Comparison of ENCODE assay signal across 24 cellular contexts in the genomic region with DNA sequence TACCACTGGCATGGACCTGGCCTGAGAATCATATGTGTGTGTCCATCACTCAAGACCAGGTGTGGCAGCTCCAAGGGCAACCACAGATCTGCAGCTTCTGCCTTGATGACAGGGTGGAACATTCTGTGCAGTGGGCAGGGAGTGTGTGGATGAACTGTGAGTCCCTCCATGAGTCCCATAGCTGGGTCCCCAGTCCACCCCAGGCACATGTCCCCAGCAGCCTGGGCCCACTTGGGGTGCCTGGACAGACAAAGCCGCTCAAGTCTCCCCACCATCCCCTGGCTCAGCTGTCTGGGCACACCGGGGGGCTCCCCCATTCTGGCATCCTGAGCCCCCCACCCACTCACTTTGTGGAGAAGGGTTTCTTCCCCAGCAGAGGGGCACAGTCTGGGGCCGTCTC. TPM values are rescaled to one million over a fixed set of nuclear protein-coding genes. Genes with fewer than 3 reads are reported as not detected.
A peak's percentile ranks its signal among the peaks of the same experiment; 100 is the strongest.
DNase-seq lines count a peak whose midpoint lies in the region; ATAC-seq and TF ChIP-seq lines count a peak whose summit lies in the region.
"Had no signal": no experiment of that assay in that cellular context is flagged by ENCODE, and none has a peak within 500 bp of the region (broad histone marks: within the 10 kb centered on the region; RNA-seq: fewer than 3 reads in every experiment).

No MANE protein-coding gene starts in this region.

- H3K4me3 ChIP-seq in BLaER1 (no peak overlapping the region), RWPE2 (ENCODE audit: severe bottlenecking) (no peak overlapping the region), spleen (no peak overlapping the region), MG63 (no peak overlapping the region)
- H3K4me3 ChIP-seq: SJSA1 had no signal

- intact Hi-C loops in spleen (cut with DNase I; ENCODE audit: low total_unique reads): no loop called here

- H3K27me3 Mint-ChIP-seq in glutamatergic neuron (ENCODE audit: unreplicated experiment): peaks cover 6% of the 10 kb centered on the region
- H3K27me3 Mint-ChIP-seq in activated T-cell treated with anti-CD3 and anti-CD28 coated beads, Interleukin-2, amount 50 U/mL, for 24 hours: peaks cover 7% of the 10 kb centered on the region

- H3K9me3 ChIP-seq in BLaER1 (no peaks in the 10 kb centered on the region), RWPE2 (ENCODE audit: severe bottlenecking) (no peaks in the 10 kb centered on the region), spleen (no peaks in the 10 kb centered on the region), MG63 (no peaks in the 10 kb centered on the region)
- H3K9me3 ChIP-seq: SJSA1 had no signal

- H3K4me1 Mint-ChIP-seq in glutamatergic neuron (ENCODE audit: low read depth, unreplicated experiment): no peaks in the 10 kb centered on the region
- H3K4me1 Mint-ChIP-seq in activated T-cell treated with anti-CD3 and anti-CD28 coated beads, Interleukin-2, amount 50 U/mL, for 24 hours (ENCODE audit: low read depth): no peaks in the 10 kb centered on the region
- H3K4me1 Mint-ChIP-seq: CD4-positive, CD25-positive, alpha-beta regulatory T cell had no signal

- TF ChIP-seq CTCF in RWPE2 (IDR thresholded peaks at IDR 0.05; ENCODE audit: poor library complexity, severe bottlenecking): no peak
- no peak for TF ChIP-seq CTCF in glutamatergic neuron (IDR thresholded peaks at IDR 0.05; ENCODE audit: partially characterized antibody, unreplicated experiment)
- no peak for TF ChIP-seq CTCF in spleen (IDR thresholded peaks at IDR 0.05 in 8 of 11, conservative IDR thresholded peaks at IDR 0.05 in 3 of 11)

- H3K27ac ChIP-seq in BLaER1: no peak overlapping the region
- H3K27ac ChIP-seq in RWPE2 (ENCODE audit: poor library complexity, severe bottlenecking): peak overlapping the region; percentile 99
- no peak overlapping the region for H3K27ac ChIP-seq in spleen
- H3K27ac ChIP-seq: HL-60, SJSA1 had no signal

- peaks cover 6% of the 10 kb centered on the region for H3K36me3 Mint-ChIP-seq in glutamatergic neuron (ENCODE audit: unreplicated experiment)
- H3K36me3 Mint-ChIP-seq in activated T-cell treated with anti-CD3 and anti-CD28 coated beads, Interleukin-2, amount 50 U/mL, for 24 hours (ENCODE audit: low read depth): no peaks in the 10 kb centered on the region
- H3K36me3 Mint-ChIP-seq: CD4-positive, CD25-positive, alpha-beta regulatory T cell had no signal

- no peak overlapping the region for H3K4me3 Mint-ChIP-seq in glutamatergic neuron (ENCODE audit: unreplicated experiment)
- no peak overlapping the region for H3K4me3 Mint-ChIP-seq in activated T-cell treated with anti-CD3 and anti-CD28 coated beads, Interleukin-2, amount 50 U/mL, for 24 hours

- H3K9me3 Mint-ChIP-seq in glutamatergic neuron (ENCODE audit: unreplicated experiment): peaks cover 3% of the 10 kb centered on the region
- no peaks in the 10 kb centered on the region for H3K9me3 Mint-ChIP-seq in activated T-cell treated with anti-CD3 and anti-CD28 coated beads, Interleukin-2, amount 50 U/mL, for 24 hours

- H4K20me1 ChIP-seq in BLaER1: no peaks in the 10 kb centered on the region

- no peak for TF ChIP-seq POLR2A in spleen (IDR thresholded peaks at IDR 0.05)

- 70 to 97% (median 81%) methylated on average over 2 to 3 of the region's 3 CpGs for WGBS in spleen, 5 donors

- H3K36me3 ChIP-seq in BLaER1 (no peaks in the 10 kb centered on the region), RWPE2 (ENCODE audit: low read depth) (peaks cover 16% of the 10 kb centered on the region), spleen (no peaks in the 10 kb centered on the region), MG63 (no peaks in the 10 kb centered on the region)

- H3K9ac ChIP-seq in BLaER1: no peak overlapping the region

- H3K27ac Mint-ChIP-seq in glutamatergic neuron (ENCODE audit: unreplicated experiment): no peak overlapping the region
- H3K27ac Mint-ChIP-seq in activated T-cell treated with anti-CD3 and anti-CD28 coated beads, Interleukin-2, amount 50 U/mL, for 24 hours: no peak overlapping the region
- H3K27ac Mint-ChIP-seq: CD4-positive, CD25-positive, alpha-beta regulatory T cell had no signal

- no peak for ATAC-seq in RWPE2 (ENCODE audit: low read depth)
- no peak for ATAC-seq in GM21786 (IDR thresholded peaks at IDR 0.05; ENCODE audit: unreplicated experiment)
- ATAC-seq in GM21528 (IDR thresholded peaks at IDR 0.05; ENCODE audit: low FRiP score, unreplicated experiment): no peak

- peak overlapping the region; percentile 37 for H3K4me2 ChIP-seq in BLaER1

- peak; percentile 68 for DNase-seq in RWPE2 (ENCODE audit: low spot score)
- peak; percentile 9 for DNase-seq in glutamatergic neuron
- DNase-seq in spleen: peak; percentile 44
- DNase-seq in activated T-cell treated with anti-CD3 and anti-CD28 coated beads, Interleukin-2, amount 50 U/mL, for 24 hours: no peak
- no peak for DNase-seq in MG63
- DNase-seq: CD4-positive, CD25-positive, alpha-beta regulatory T cell; EL; GF-D8; KBM-7; NCI-H1092 treated with DMSO at 0.1 percent for 48 hours; NCI-H146; NCI-H2029; NCI-H226; NCI-H510A treated with DMSO at 0.1 percent for 48 hours; NCI-H774 had no signal

- H3K27me3 ChIP-seq in BLaER1 (no peaks in the 10 kb centered on the region), RWPE2 (ENCODE audit: insufficient read depth, poor library complexity, severe bottlenecking) (no peaks in the 10 kb centered on the region), spleen (replicated peaks in 1 of 7) (peaks cover 0 to 54% (median 0%) of the 10 kb centered on the region in 7 donors), MG63 (no peaks in the 10 kb centered on the region)
- H3K27me3 ChIP-seq: SJSA1 had no signal

- H3K4me1 ChIP-seq in BLaER1: peaks cover 10% of the 10 kb centered on the region
- peaks cover 19% of the 10 kb centered on the region for H3K4me1 ChIP-seq in RWPE2 (ENCODE audit: insufficient read depth, poor library complexity, severe bottlenecking)
- no peaks in the 10 kb centered on the region for H3K4me1 ChIP-seq in spleen

RNA-seq across cellular contexts. Expression of a gene that starts 4.6 kb away (rescaled TPM):
- not detected for total RNA-seq in glutamatergic neuron (ENCODE audit: unreplicated experiment)
- not detected for total RNA-seq in spleen
- polyA plus RNA-seq in spleen: under 1 TPM in 2 of 3 donors, not detected in 1; 0.07 to 0.19 TPM
- total RNA-seq in MG63 (2014; rRNA removed; shearing (Covaris generic); ENCODE audit: low replicate concordance): not detected in 2 replicates
- total RNA-seq: CD4-positive, CD25-positive, alpha-beta regulatory T cell; H7 had no signal
- polyA plus RNA-seq: AG04450; CD4-positive, CD25-positive, alpha-beta regulatory T cell had no signal

RNA-seq across cellular contexts. Expression of a gene that starts 7.2 kb away (rescaled TPM):
- total RNA-seq in glutamatergic neuron (ENCODE audit: unreplicated experiment) (not detected), spleen (1 to 10 TPM in 1 of 7 donors, not detected in 6; 1.2 TPM)
- under 1 TPM in 2 of 3 donors, not detected in 1; 0.58 to 0.70 TPM for polyA plus RNA-seq in spleen
- total RNA-seq in MG63 (2014; rRNA removed; shearing (Covaris generic); ENCODE audit: low replicate concordance): not detected in 2 replicates
- total RNA-seq: A172; CD4-positive, CD25-positive, alpha-beta regulatory T cell; H7 had no signal
- polyA plus RNA-seq: CD4-positive, CD25-positive, alpha-beta regulatory T cell had no signal

RNA-seq across cellular contexts. Expression of a gene that starts 30.4 kb away (rescaled TPM):
- total RNA-seq in glutamatergic neuron (ENCODE audit: unreplicated experiment): not detected
- total RNA-seq in spleen: under 1 TPM in 1 of 7 donors, not detected in 6; 0.79 TPM
- polyA plus RNA-seq in spleen: under 1 TPM; 0.06 to 0.17 (median 0.16) TPM
- total RNA-seq in MG63 (2014; rRNA removed; shearing (Covaris generic); ENCODE audit: low replicate concordance): 6.1 and 7.9 TPM in 2 replicates
- total RNA-seq: A172; CD4-positive, CD25-positive, alpha-beta regulatory T cell; H7; HT-29 had no signal
- polyA plus RNA-seq: AG04450; CD4-positive, CD25-positive, alpha-beta regulatory T cell had no signal

RNA-seq across cellular contexts. Expression of a gene that starts 45.3 kb away (rescaled TPM):
- not detected for total RNA-seq in glutamatergic neuron (ENCODE audit: unreplicated experiment)
- total RNA-seq in spleen: not detected
- polyA plus RNA-seq in spleen: not detected
- not detected in 2 replicates for total RNA-seq in MG63 (2014; rRNA removed; shearing (Covaris generic); ENCODE audit: low replicate concordance)
- total RNA-seq: A172; CD4-positive, CD25-positive, alpha-beta regulatory T cell; H7; HT-29; SJSA1 had no signal
- polyA plus RNA-seq: AG04450; CD4-positive, CD25-positive, alpha-beta regulatory T cell had no signal

Comparison
In these comparisons a context has a peak if more than half of its experiments do, and no peak if none do; other contexts are left out.
1. DNase-seq: peak in RWPE2 (single experiment), glutamatergic neuron (single experiment) and spleen (single experiment); none in activated T-cell treated with anti-CD3 and anti-CD28 coated beads, Interleukin-2, amount 50 U/mL, for 24 hours (single experiment) and MG63 (single experiment).